11 cellular contexts compared by ENCODE assay signal in the genomic region with DNA sequence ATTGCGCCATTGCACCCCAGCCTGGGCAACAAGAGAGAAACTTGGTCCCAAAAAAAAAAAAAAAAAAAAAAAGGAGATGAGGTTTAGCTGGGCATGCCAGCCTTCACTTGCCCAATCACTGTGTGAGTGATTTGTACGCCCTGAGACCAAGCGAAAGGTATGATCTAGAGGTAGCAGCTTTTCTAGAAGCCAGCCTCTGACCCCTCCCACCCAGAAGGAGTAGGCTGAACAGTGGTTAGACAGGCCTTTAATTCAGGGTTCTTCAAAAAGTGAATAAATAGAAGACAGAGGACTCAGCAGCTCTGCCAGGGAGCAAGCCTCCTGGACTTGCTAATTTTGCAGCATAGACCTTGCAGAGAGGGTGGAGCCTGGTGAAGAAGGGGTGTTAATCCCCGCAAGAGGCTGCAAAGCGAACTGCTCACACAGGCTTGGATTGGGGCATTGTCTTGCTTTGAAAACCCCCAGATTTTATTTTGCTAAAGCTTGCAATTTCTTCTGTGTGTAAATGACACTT. TPM values are rescaled to one million over a fixed set of nuclear protein-coding genes. Genes with fewer than 3 reads are reported as not detected.
DNase-seq lines count a peak whose midpoint lies in the region; ATAC-seq and TF ChIP-seq lines count a peak whose summit lies in the region.
"Had no signal": no experiment of that assay in that cellular context is flagged by ENCODE, and none has a peak within 500 bp of the region (broad histone marks: within the 10 kb centered on the region; RNA-seq: fewer than 3 reads in every experiment).

No MANE protein-coding gene starts in this region.

- H3K4me1 Mint-ChIP-seq in CD4-positive, CD25-positive, alpha-beta regulatory T cell, result peaks cover 7 to 65% (median 22%) of the 10 kb centered on the region in 4 donors
- peaks cover 27 to 85% (median 78%) of the 10 kb centered on the region in 4 donors for H3K4me1 Mint-ChIP-seq in naive thymus-derived CD8-positive, alpha-beta T cell

- no peaks in the 10 kb centered on the region for H3K9me3 ChIP-seq in CD4-positive, CD25-positive, alpha-beta regulatory T cell (ENCODE audit: control insufficient read depth in 2 of 2, low read length in 2 of 2)
- H3K9me3 ChIP-seq: uterus had no signal

- POLR2A ChIA-PET in naive thymus-derived CD8-positive, alpha-beta T cell (lab: Charles Lee), result interaction anchor here (0.6 to 4.1 kb wide), 21 partner anchors 8 to 1011 kb away, joined by 3 to 49 read pairs (median 5); partner anchors contain the start of genes CYTH1 and USP36

- H3K27me3 ChIP-seq in CD4-positive, CD25-positive, alpha-beta regulatory T cell (ENCODE audit: control insufficient read depth, insufficient read depth, low read length), result no peaks in the 10 kb centered on the region
- H3K27me3 ChIP-seq: uterus had no signal

- no peak overlapping the region for H3K4me3 ChIP-seq in CD4-positive, CD25-positive, alpha-beta regulatory T cell (ENCODE audit: low read depth, low read length)
- no peak overlapping the region for H3K4me3 ChIP-seq in coronary artery
- H3K4me3 ChIP-seq: K562, uterus had no signal

- peak; percentile 15 to 57 for ATAC-seq in CD4-positive, CD25-positive, alpha-beta regulatory T cell (ENCODE audit: low read depth in 2 of 2)
- peak in 1 of 2 donors; percentile 67 for ATAC-seq in naive thymus-derived CD8-positive, alpha-beta T cell
- ATAC-seq in HG03521 (IDR thresholded peaks at IDR 0.05; ENCODE audit: unreplicated experiment), result no peak
- ATAC-seq: K562 had no signal

- peaks cover 9% of the 10 kb centered on the region for H3K36me3 ChIP-seq in CD4-positive, CD25-positive, alpha-beta regulatory T cell (ENCODE audit: control insufficient read depth, insufficient read depth, low read length)
- H3K36me3 ChIP-seq: uterus had no signal

- H3K36me3 Mint-ChIP-seq in CD4-positive, CD25-positive, alpha-beta regulatory T cell, result peaks cover 21% of the 10 kb centered on the region
- peaks cover 0 to 10% (median 5%) of the 10 kb centered on the region in 3 donors for H3K36me3 Mint-ChIP-seq in naive thymus-derived CD8-positive, alpha-beta T cell

- no peak for DNase-seq in CD4-positive, CD25-positive, alpha-beta regulatory T cell
- DNase-seq in NCI-H524 (lab: John Stamatoyannopoulos, UW) (peak; percentile 95 to 97), coronary artery (ENCODE audit: low spot score) (peak; percentile 45), posterior vena cava (ENCODE audit: low spot score) (no peak), iPS-NIHi7 (ENCODE audit: extremely low spot score) (no peak), DMS153 treated with DMSO at 0.1 percent for 48 hours (lab: John Stamatoyannopoulos, UW; ENCODE audit: unreplicated experiment) (no peak)
- DNase-seq in naive thymus-derived CD8-positive, alpha-beta T cell, result peak in 1 of 10 donors; percentile 30
- DNase-seq: GDM1, uterus had no signal

- H3K4me1 ChIP-seq in CD4-positive, CD25-positive, alpha-beta regulatory T cell (ENCODE audit: control insufficient read depth, insufficient read depth, low read length, poor library complexity, severe bottlenecking), result peaks cover 30% of the 10 kb centered on the region
- H3K4me1 ChIP-seq: uterus had no signal

- H3K9me3 Mint-ChIP-seq in CD4-positive, CD25-positive, alpha-beta regulatory T cell, result peaks cover 0 to 1% (median 0%) of the 10 kb centered on the region in 7 donors
- no peaks in the 10 kb centered on the region for H3K9me3 Mint-ChIP-seq in naive thymus-derived CD8-positive, alpha-beta T cell

- H3K27ac ChIP-seq in CD4-positive, CD25-positive, alpha-beta regulatory T cell (ENCODE audit: insufficient read depth, low read length, poor library complexity, severe bottlenecking), result peak overlapping the region; percentile 56
- H3K27ac ChIP-seq in coronary artery, result peak overlapping the region; percentile 46 to 69
- H3K27ac ChIP-seq: uterus had no signal

- no peak for TF ChIP-seq CTCF in coronary artery (IDR thresholded peaks at IDR 0.05)

- H3K4me3 Mint-ChIP-seq in CD4-positive, CD25-positive, alpha-beta regulatory T cell, result peak overlapping the region; percentile 4 to 86 (median 72)
- H3K4me3 Mint-ChIP-seq in naive thymus-derived CD8-positive, alpha-beta T cell, result peak overlapping the region; percentile 42 to 85 (median 69)

- H3K27ac Mint-ChIP-seq in CD4-positive, CD25-positive, alpha-beta regulatory T cell, result peak overlapping the region; percentile 76 to 97 (median 96)
- H3K27ac Mint-ChIP-seq in naive thymus-derived CD8-positive, alpha-beta T cell, result peak overlapping the region; percentile 88 to 98 (median 98)

- H3K27me3 Mint-ChIP-seq in CD4-positive, CD25-positive, alpha-beta regulatory T cell, result no peaks in the 10 kb centered on the region
- H3K27me3 Mint-ChIP-seq in naive thymus-derived CD8-positive, alpha-beta T cell, result no peaks in the 10 kb centered on the region

- intact Hi-C loops in posterior vena cava (cut with DNase I), result loop anchor here in 1 of 2 donors (5.0 kb wide), 1 partner anchor 708 kb away; no protein-coding TSS in a partner anchor

RNA-seq across cellular contexts. Expression of gene CYTH1, which starts 7.1 kb away (rescaled TPM):
- 487 TPM for total RNA-seq in CD4-positive, CD25-positive, alpha-beta regulatory T cell
- polyA plus RNA-seq in CD4-positive, CD25-positive, alpha-beta regulatory T cell, result 100 to 1,000 TPM; 202 to 214 (median 206) TPM
- total RNA-seq in naive thymus-derived CD8-positive, alpha-beta T cell, result 100 to 1,000 TPM; 415 to 423 TPM
- 100 to 1,000 TPM; 220 to 320 (median 243) TPM for polyA plus RNA-seq in naive thymus-derived CD8-positive, alpha-beta T cell
- 10 to 100 TPM; 27.0 to 42.9 TPM for total RNA-seq in posterior vena cava

RNA-seq across cellular contexts. Expression of gene USP36, which starts 51.4 kb away (rescaled TPM):
- total RNA-seq in CD4-positive, CD25-positive, alpha-beta regulatory T cell, result 407 TPM
- polyA plus RNA-seq in CD4-positive, CD25-positive, alpha-beta regulatory T cell, result 10 to 100 TPM; 19.6 to 22.2 (median 21.2) TPM
- total RNA-seq in naive thymus-derived CD8-positive, alpha-beta T cell, result 100 to 1,000 TPM; 151 to 156 TPM
- 10 to 100 TPM; 27.5 to 45.1 (median 36.7) TPM for polyA plus RNA-seq in naive thymus-derived CD8-positive, alpha-beta T cell
- total RNA-seq in posterior vena cava, result 10 to 100 TPM; 47.1 to 52.1 TPM

Comparison
In these comparisons a context has a peak if more than half of its experiments do, and no peak if none do; other contexts are left out.
1. DNase-seq: peak in NCI-H524 (2 of 2) and coronary artery (single experiment); none in CD4-positive, CD25-positive, alpha-beta regulatory T cell (0 of 3), posterior vena cava (single experiment), iPS-NIHi7 (single experiment) and DMS153 treated with DMSO at 0.1 percent for 48 hours (single experiment).
2. RNA of gene CYTH1, which starts 7.1 kb away (total RNA-seq): 487 TPM in CD4-positive, CD25-positive, alpha-beta regulatory T cell (single experiment) and 415 to 423 TPM in naive thymus-derived CD8-positive, alpha-beta T cell; 27.0 to 42.9 TPM in posterior vena cava; every median in the first group is over 4 times any median in the second.